In genomic region chr12:12693111-12693671, GRCh38 we compare ENCODE assay signal across 1 cellular context.
TF ChIP-seq lines count a peak whose summit lies in the region.

No MANE protein-coding gene starts in this region.

TF ChIP-seq in HepG2, 621 proteins besides CTCF, POLR2A, EP300 and RAD21:
- TF ChIP-seq TOE1 (CRISPR knock-in tag; IDR thresholded peaks at IDR 0.05): no peak
- TF ChIP-seq MAFK (conservative IDR thresholded peaks at IDR 0.05 in 1 of 2, IDR thresholded peaks at IDR 0.05 in 1 of 2; ENCODE audit: low read length in 2 of 2): 0 out of 4 replicates have a peak, but pooled peaks of 1 of the 2 experiments have one; percentile 12
- TF ChIP-seq MAFF (IDR thresholded peaks at IDR 0.05; ENCODE audit: low read depth, low read length): 0 out of 2 replicates have a peak, but pooled peaks have one; percentile 16
- no peak for TF ChIP-seq ZNF331 (CRISPR knock-in tag; IDR thresholded peaks at IDR 0.05)
- no peak for TF ChIP-seq ZSCAN22 (CRISPR knock-in tag; IDR thresholded peaks at IDR 0.05)
- TF ChIP-seq MAZ (IDR thresholded peaks at IDR 0.05; ENCODE audit: borderline replicate concordance, low read depth, low read length): no peak
- TF ChIP-seq MAZ (CRISPR knock-in tag; IDR thresholded peaks at IDR 0.05; ENCODE audit: low read depth): no peak
- TF ChIP-seq DNMT3B (CRISPR knock-in tag; conservative IDR thresholded peaks at IDR 0.05): no peak
- no peak for TF ChIP-seq HNRNPUL1 (IDR thresholded peaks at IDR 0.05; ENCODE audit: low read depth, low read length)
- TF ChIP-seq MAX (IDR thresholded peaks at IDR 0.05): no peak
- TF ChIP-seq ZNF841 (CRISPR knock-in tag; IDR thresholded peaks at IDR 0.05; ENCODE audit: borderline replicate concordance): no peak
